ENCODE assay signal across 19 cellular contexts in genomic region chr5:92695123-92696084, GRCh38.
"Had no signal": no experiment of that assay in that cellular context is flagged by ENCODE, and none has a peak within 500 bp of the region (broad histone marks: within the 10 kb centered on the region; RNA-seq: fewer than 3 reads in every experiment).

No MANE protein-coding gene starts in this region.

- H3K36me3 ChIP-seq: left ventricle myocardium inferior, right atrium auricular region, transverse colon had no signal

- H3K36me3 Mint-ChIP-seq: activated CD8-positive, alpha-beta memory T cell treated with anti-CD3 and anti-CD28 coated beads, Interleukin-2, amount 10 ng/mL, durations not matched to agents 7 days and 5 days; naive thymus-derived CD4-positive, alpha-beta T cell; WTC11 had no signal

- H3K9me3 ChIP-seq: body of pancreas, right atrium auricular region, transverse colon had no signal

- H3K4me3 ChIP-seq: body of pancreas, left ventricle myocardium inferior, right atrium auricular region, transverse colon had no signal

- H3K27me3 Mint-ChIP-seq: activated CD4-positive, alpha-beta T cell treated with anti-CD3 and anti-CD28 coated beads for 36 hours; activated CD8-positive, alpha-beta memory T cell treated with anti-CD3 and anti-CD28 coated beads, Interleukin-2, amount 10 ng/mL, durations not matched to agents 7 days and 5 days; activated T-helper 17 cell treated with anti-CD3 and anti-CD28 coated beads, Interleukin-2, amount 50 U/mL, for 72 hours; naive thymus-derived CD4-positive, alpha-beta T cell had no signal

- H3K27ac Mint-ChIP-seq: activated CD4-positive, alpha-beta T cell treated with anti-CD3 and anti-CD28 coated beads for 36 hours; activated CD8-positive, alpha-beta memory T cell treated with anti-CD3 and anti-CD28 coated beads, Interleukin-2, amount 10 ng/mL, durations not matched to agents 7 days and 5 days; activated naive CD4-positive, alpha-beta T cell treated with anti-CD3 and anti-CD28 coated beads for 36 hours; activated T-helper 17 cell treated with anti-CD3 and anti-CD28 coated beads, Interleukin-2, amount 50 U/mL, for 72 hours; naive thymus-derived CD4-positive, alpha-beta T cell; T-helper 2 cell treated with Interferon-gamma antibody and Interleukin-4, amounts not matched to agents 5 μg/mL and 100 μg/mL, for 36 hours; WTC11 had no signal

- ATAC-seq: activated CD4-positive, alpha-beta T cell treated with anti-CD3 and anti-CD28 coated beads for 36 hours; activated CD8-positive, alpha-beta memory T cell treated with anti-CD3 and anti-CD28 coated beads, Interleukin-2, amount 10 ng/mL, durations not matched to agents 7 days and 5 days; activated T-helper 17 cell treated with anti-CD3 and anti-CD28 coated beads, Interleukin-2, amount 50 U/mL, for 72 hours; body of pancreas; naive thymus-derived CD4-positive, alpha-beta T cell; stimulated activated naive CD8-positive, alpha-beta T cell treated with anti-CD3 and anti-CD28 coated beads, Interleukin-15, Interleukin-2, amounts not matched to agents 100 U/mL and 50 U/mL, for 24 hours; WTC11 had no signal

- H3K4me3 Mint-ChIP-seq: activated CD4-positive, alpha-beta T cell treated with anti-CD3 and anti-CD28 coated beads for 36 hours; activated CD8-positive, alpha-beta memory T cell treated with anti-CD3 and anti-CD28 coated beads, Interleukin-2, amount 10 ng/mL, durations not matched to agents 7 days and 5 days; activated naive CD4-positive, alpha-beta T cell treated with anti-CD3 and anti-CD28 coated beads for 36 hours; activated T-helper 17 cell treated with anti-CD3 and anti-CD28 coated beads, Interleukin-2, amount 50 U/mL, for 72 hours; naive thymus-derived CD4-positive, alpha-beta T cell; T-helper 2 cell treated with Interferon-gamma antibody and Interleukin-4, amounts not matched to agents 5 μg/mL and 100 μg/mL, for 36 hours; WTC11 had no signal

- H3K4me1 Mint-ChIP-seq: activated CD4-positive, alpha-beta T cell treated with anti-CD3 and anti-CD28 coated beads for 36 hours; activated CD8-positive, alpha-beta memory T cell treated with anti-CD3 and anti-CD28 coated beads, Interleukin-2, amount 10 ng/mL, durations not matched to agents 7 days and 5 days; activated T-helper 17 cell treated with anti-CD3 and anti-CD28 coated beads, Interleukin-2, amount 50 U/mL, for 72 hours; naive thymus-derived CD4-positive, alpha-beta T cell had no signal

- H3K9me3 Mint-ChIP-seq: activated naive CD4-positive, alpha-beta T cell treated with anti-CD3 and anti-CD28 coated beads for 36 hours had no signal

- H3K27ac ChIP-seq: body of pancreas, left ventricle myocardium inferior, right atrium auricular region, transverse colon had no signal

- DNase-seq: activated CD4-positive, alpha-beta T cell treated with anti-CD3 and anti-CD28 coated beads for 36 hours; activated CD4-positive, alpha-beta T cell treated with anti-CD3 and anti-CD28 coated beads, Interleukin-2, amount 50 U/mL, for 48 hours; activated CD8-positive, alpha-beta memory T cell treated with anti-CD3 and anti-CD28 coated beads, Interleukin-2, amount 10 ng/mL, durations not matched to agents 7 days and 5 days; activated naive CD4-positive, alpha-beta T cell treated with anti-CD3 and anti-CD28 coated beads for 36 hours; body of pancreas; caudate nucleus; kidney; left ventricle myocardium inferior; mesenchymal stem cell; naive thymus-derived CD4-positive, alpha-beta T cell; occipital lobe; stimulated activated CD4-positive, alpha-beta T cell treated with anti-CD3 and anti-CD28 coated beads, Interleukin-2, amount 100 ng/mL, for 24 hours; stimulated activated naive CD8-positive, alpha-beta T cell treated with anti-CD3 and anti-CD28 coated beads, Interleukin-15, Interleukin-2, amounts not matched to agents 100 U/mL and 50 U/mL, for 24 hours; substantia nigra; transverse colon had no signal

- H3K4me1 ChIP-seq: body of pancreas, left ventricle myocardium inferior, right atrium auricular region, transverse colon had no signal

- H3K27me3 ChIP-seq: body of pancreas, right atrium auricular region, transverse colon had no signal
